In the genomic region with DNA sequence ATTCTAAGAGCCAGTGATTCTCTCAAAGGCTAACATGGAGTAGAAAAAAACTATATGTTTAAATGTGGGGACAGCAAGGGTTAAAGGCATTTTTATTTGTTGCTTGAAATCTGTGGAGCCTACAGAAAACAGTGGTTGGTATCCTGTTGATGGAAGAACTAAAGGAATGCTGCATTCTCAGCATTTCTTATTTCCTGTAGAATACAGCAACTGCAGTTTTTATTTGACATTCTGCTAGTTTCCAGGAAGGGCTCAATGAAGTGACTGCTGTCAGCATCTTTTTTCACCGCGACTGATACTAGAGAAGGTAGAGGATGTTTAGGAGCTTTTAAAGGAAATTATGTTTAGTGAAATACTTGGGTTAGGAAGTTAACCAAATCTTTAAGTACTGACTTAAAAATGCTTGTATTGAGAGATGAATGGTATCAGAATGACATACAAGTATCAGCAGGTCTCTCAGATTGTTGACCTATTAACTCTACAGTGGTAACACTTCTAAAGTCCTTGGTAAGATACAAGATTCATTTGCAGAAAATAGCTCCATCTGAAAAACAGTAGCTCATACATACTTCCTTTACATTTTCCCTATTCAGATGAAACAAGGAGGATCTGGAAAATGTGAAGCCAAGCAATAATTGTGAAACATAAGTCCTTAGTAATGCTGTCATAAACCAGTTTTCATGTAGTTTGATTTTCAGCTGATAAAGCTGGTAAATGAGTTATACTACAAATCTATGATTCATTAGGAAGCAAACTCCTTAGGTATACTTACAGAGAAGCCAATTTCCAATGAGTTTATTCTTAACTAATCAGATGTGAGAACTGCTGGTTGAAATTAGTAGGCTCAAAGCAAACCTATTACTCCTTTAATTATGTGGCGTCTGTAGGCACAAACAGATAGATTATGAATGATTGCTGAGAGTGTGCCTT, we compare ENCODE assay signal across 10 cellular contexts. TPM values are rescaled to one million over a fixed set of nuclear protein-coding genes. Genes with fewer than 3 reads are reported as not detected.
DNase-seq lines count a peak whose midpoint lies in the region; ATAC-seq and TF ChIP-seq lines count a peak whose summit lies in the region.
"Had no signal": no experiment of that assay in that cellular context is flagged by ENCODE, and none has a peak within 500 bp of the region (broad histone marks: within the 10 kb centered on the region; RNA-seq: fewer than 3 reads in every experiment).

No MANE protein-coding gene starts in this region.

- no peaks in the 10 kb centered on the region for H3K9me3 ChIP-seq in left lung

- peaks cover 55% of the 10 kb centered on the region for H3K4me1 Mint-ChIP-seq in activated naive CD8-positive, alpha-beta T cell treated with anti-CD3 and anti-CD28 coated beads for 36 hours

- no peaks in the 10 kb centered on the region for H3K9me3 Mint-ChIP-seq in activated naive CD8-positive, alpha-beta T cell treated with anti-CD3 and anti-CD28 coated beads for 36 hours

- H3K36me3 Mint-ChIP-seq in activated naive CD8-positive, alpha-beta T cell treated with anti-CD3 and anti-CD28 coated beads for 36 hours = peaks cover 14% of the 10 kb centered on the region

- peaks cover 42 to 95% of the 10 kb centered on the region in 2 donors for H3K4me1 ChIP-seq in left lung

- no peaks in the 10 kb centered on the region for H3K27me3 Mint-ChIP-seq in activated naive CD8-positive, alpha-beta T cell treated with anti-CD3 and anti-CD28 coated beads for 36 hours

- ATAC-seq in Right ventricle myocardium superior (ENCODE audit: poor library complexity) (peak; percentile 39), left lung (peak; percentile 53), GM21576 (IDR thresholded peaks at IDR 0.05; ENCODE audit: unreplicated experiment) (no peak)

- in situ Hi-C loops in ACHN (cut with HindIII; ENCODE audit: low pct_ligation_motif_present, low pct_unique_long_range_greater_than_20kb, low sequenced_read_pairs) = no loop called here

- peak overlapping the region; percentile 54 for H3K27ac Mint-ChIP-seq in activated naive CD8-positive, alpha-beta T cell treated with anti-CD3 and anti-CD28 coated beads for 36 hours

- H3K4me3 Mint-ChIP-seq in activated naive CD8-positive, alpha-beta T cell treated with anti-CD3 and anti-CD28 coated beads for 36 hours = no peak overlapping the region

- no peaks in the 10 kb centered on the region for H3K27me3 ChIP-seq in left lung

- no peak overlapping the region for H3K4me3 ChIP-seq in left lung

- peaks cover 0 to 7% of the 10 kb centered on the region in 2 donors for H3K36me3 ChIP-seq in left lung

- intact Hi-C loops in Right ventricle myocardium superior (cut with DNase I) = no loop called here
- intact Hi-C loops in cardiac septum (cut with DNase I) = no loop called here
- intact Hi-C loops in left lung (cut with DNase I) = no loop called here

- H3K27ac ChIP-seq in left lung = peak overlapping the region; percentile 1 to 13
- H3K27ac ChIP-seq: VCaP had no signal

- no peak for TF ChIP-seq CTCF in left lung (IDR thresholded peaks at IDR 0.05)

- DNase-seq in Right ventricle myocardium superior (no peak), cardiac septum (ENCODE audit: low spot score) (no peak), left lung (no peak), DMS79 (lab: John Stamatoyannopoulos, UW) (no peak), NCI-H2107 (lab: John Stamatoyannopoulos, UW) (no peak), ACHN (no peak)
- DNase-seq in activated naive CD8-positive, alpha-beta T cell treated with anti-CD3 and anti-CD28 coated beads for 36 hours = no peak
- DNase-seq: NCI-H1930 had no signal

RNA-seq across cellular contexts. Expression of gene CLTC, which starts 15.2 kb away (rescaled TPM):
- total RNA-seq in Right ventricle myocardium superior = 126 TPM
- 204 TPM for total RNA-seq in cardiac septum
- 100 to 1,000 TPM; 154 to 161 TPM for total RNA-seq in activated naive CD8-positive, alpha-beta T cell treated with anti-CD3 and anti-CD28 coated beads for 36 hours
- total RNA-seq in left lung = 100 to 1,000 TPM; 315 to 335 TPM
